11 cellular contexts compared by ENCODE assay signal in genomic region chr6:74606488-74607135, GRCh38.
A peak's percentile ranks its signal among the peaks of the same experiment; 100 is the strongest.
DNase-seq lines count a peak whose midpoint lies in the region; FAIRE-seq and TF ChIP-seq lines count a peak whose summit lies in the region.
"Had no signal": no experiment of that assay in that cellular context is flagged by ENCODE, and none has a peak within 500 bp of the region (broad histone marks: within the 10 kb centered on the region; RNA-seq: fewer than 3 reads in every experiment).

No MANE protein-coding gene starts in this region.

- H3K27ac ChIP-seq in tibial artery: peak overlapping the region; percentile 43 to 57
- H3K27ac ChIP-seq: WERI-Rb-1 had no signal

- H3K27me3 Mint-ChIP-seq in nephron progenitor cell (ENCODE audit: low read depth, poor library complexity): no peaks in the 10 kb centered on the region

- in situ Hi-C loops in HAP-1 (cut with MboI; ENCODE audit: low sequenced_read_pairs): no loop called here

- no peaks in the 10 kb centered on the region for H3K27me3 ChIP-seq in tibial artery
- H3K27me3 ChIP-seq in HAP-1 (ENCODE audit: low read depth): no peaks in the 10 kb centered on the region

- intact Hi-C loops in tibial artery (cut with DNase I; ENCODE audit: low total_unique reads): no loop called here

- H3K9me3 Mint-ChIP-seq in nephron progenitor cell: no peaks in the 10 kb centered on the region

- H3K4me1 ChIP-seq in tibial artery (peaks cover 0 to 47% (median 15%) of the 10 kb centered on the region in 4 donors), HAP-1 (no peaks in the 10 kb centered on the region)

- no peak overlapping the region for H3K4me3 ChIP-seq in tibial artery
- no peak overlapping the region for H3K4me3 ChIP-seq in HAP-1

- H3K27ac Mint-ChIP-seq in nephron progenitor cell: no peak overlapping the region

- TF ChIP-seq CTCF in tibial artery (IDR thresholded peaks at IDR 0.05) (no peak), nephron progenitor cell (IDR thresholded peaks at IDR 0.05) (no peak)

- H3K9me3 ChIP-seq in tibial artery: no peaks in the 10 kb centered on the region
- H3K9me3 ChIP-seq in HAP-1: no peaks in the 10 kb centered on the region

- H3K36me3 ChIP-seq in tibial artery (no peaks in the 10 kb centered on the region), HAP-1 (replicated peaks) (no peaks in the 10 kb centered on the region)
- H3K36me3 ChIP-seq: WERI-Rb-1 had no signal

- FAIRE-seq in HTR-8/SVneo (lab: Jason Lieb, UNC): no peak

- H3K4me3 Mint-ChIP-seq in nephron progenitor cell: no peak overlapping the region

- H3K36me3 Mint-ChIP-seq in nephron progenitor cell (ENCODE audit: low read depth): no peaks in the 10 kb centered on the region

- DNase-seq in HTR-8/SVneo (ENCODE audit: insufficient read length, low spot score) (peak; percentile 46), astrocyte of the hippocampus (ENCODE audit: low read depth, low spot score) (peak; percentile 73), hepatic stellate cell (ENCODE audit: low spot score) (peak; percentile 42), tibial artery (no peak), HAP-1 (ENCODE audit: low spot score in 2 of 2) (no peak), GM19240 (ENCODE audit: insufficient read length, low spot score) (no peak), retina (no peak), nephron progenitor cell (no peak)
- DNase-seq: NCI-H510A; stimulated activated CD4-positive, alpha-beta T cell treated with anti-CD3 and anti-CD28 coated beads, Interleukin-15, amount 100 ng/mL, for 24 hours; WERI-Rb-1 had no signal

- H3K4me1 Mint-ChIP-seq in nephron progenitor cell: no peaks in the 10 kb centered on the region

Comparison
In these comparisons a context has a peak if more than half of its experiments do, and no peak if none do; other contexts are left out.
1. DNase-seq: peak in HTR-8/SVneo (single experiment), astrocyte of the hippocampus (single experiment) and hepatic stellate cell (single experiment); none in tibial artery (0 of 2), HAP-1 (0 of 2), GM19240 (single experiment), retina (single experiment) and nephron progenitor cell (single experiment).